ENCODE assay signal across 29 cellular contexts in the genomic region with DNA sequence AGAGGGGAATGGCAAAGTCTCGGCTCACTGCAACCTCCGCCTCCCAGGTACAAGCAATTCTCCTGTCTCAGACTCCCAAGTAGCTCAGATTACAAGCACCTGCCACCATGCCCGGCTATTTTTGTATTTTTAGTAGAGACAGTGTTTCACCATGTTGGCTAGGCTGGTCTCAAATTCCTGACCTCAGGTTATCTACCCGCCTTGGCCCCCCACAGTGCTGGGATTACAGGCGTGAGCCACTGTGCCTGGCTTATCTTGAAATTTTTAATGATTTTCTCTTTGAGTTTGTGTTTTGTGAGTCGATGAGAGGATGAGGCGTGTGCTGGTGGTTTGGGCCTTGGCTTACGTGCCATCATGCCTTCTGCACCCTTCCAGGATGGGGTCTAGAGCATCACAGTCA.
A peak's percentile ranks its signal among the peaks of the same experiment; 100 is the strongest.
DNase-seq lines count a peak whose midpoint lies in the region; ATAC-seq, FAIRE-seq and TF ChIP-seq lines count a peak whose summit lies in the region.
"Had no signal": no experiment of that assay in that cellular context is flagged by ENCODE, and none has a peak within 500 bp of the region (broad histone marks: within the 10 kb centered on the region; RNA-seq: fewer than 3 reads in every experiment).

No MANE protein-coding gene starts in this region.

- H3K9me3 ChIP-seq in pancreas (no peaks in the 10 kb centered on the region), Peyer's patch (no peaks in the 10 kb centered on the region)
- H3K9me3 ChIP-seq: ascending aorta, neutrophil, thoracic aorta had no signal

- TF ChIP-seq POLR2A in Peyer's patch (IDR thresholded peaks at IDR 0.05): no peak

- no peak overlapping the region for H3K27ac ChIP-seq in KMS-11
- peak overlapping the region; percentile 3 to 47 (median 22) for H3K27ac ChIP-seq in pancreas
- no peak overlapping the region for H3K27ac ChIP-seq in Peyer's patch
- H3K27ac ChIP-seq: ascending aorta, coronary artery, foreskin keratinocyte, neutrophil, PC-9, thoracic aorta, VCaP had no signal

- no peak overlapping the region for H3K9ac ChIP-seq in KMS-11

- peak; percentile 14 for DNase-seq in Calu3
- DNase-seq in immature natural killer cell: no peak
- peak in 1 of 6 donors; percentile 41 for DNase-seq in pancreas
- DNase-seq in NCI-H2196 (lab: John Stamatoyannopoulos, UW; ENCODE audit: unreplicated experiment): no peak
- no peak for DNase-seq in Peyer's patch
- DNase-seq: ACHN; activated CD4-positive, alpha-beta T cell treated with anti-CD3 and anti-CD28 coated beads, Interleukin-2, amount 50 U/mL, for 1 hour; DMS79; foreskin keratinocyte; GF-D8; KBM-7; NCI-H1436; NCI-H2107; NCI-H526; PC-9; SHP77 treated with DMSO at 0.1 percent for 48 hours; stimulated activated naive CD8-positive, alpha-beta T cell treated with anti-CD3 and anti-CD28 coated beads, Interleukin-15, Interleukin-2, amounts not matched to agents 100 U/mL and 50 U/mL, for 24 hours had no signal

- CTCF ChIA-PET in Calu3 (lab: Charles Lee): interaction anchor here (1.4 kb wide), 1 partner anchor 8 kb away, joined by 4 read pairs; no protein-coding TSS in a partner anchor

- H2AFZ ChIP-seq in KMS-11 (ENCODE audit: low read depth): no peak overlapping the region
- H2AFZ ChIP-seq: PC-9 had no signal

- peaks cover 8% of the 10 kb centered on the region for H3K4me1 Mint-ChIP-seq in Calu3 (ENCODE audit: low read depth, unreplicated experiment)
- H3K4me1 Mint-ChIP-seq in immature natural killer cell: peaks cover 21 to 22% of the 10 kb centered on the region in 2 donors

- intact Hi-C loops in Calu3 (cut with micrococcal nuclease; ENCODE audit: unreplicated experiment) (no loop called here), pancreas (cut with DNase I) (no loop called here)

- no peak overlapping the region for H3K27ac Mint-ChIP-seq in Calu3 (ENCODE audit: unreplicated experiment)
- peak overlapping the region in 5 of 6 donors; percentile 13 to 60 (median 36) for H3K27ac Mint-ChIP-seq in immature natural killer cell
- H3K27ac Mint-ChIP-seq: activated naive CD8-positive, alpha-beta T cell; activated T-helper 2 cell treated with anti-CD3 and anti-CD28 coated beads, Interferon-gamma antibody, Interleukin-2, Interleukin-4, amounts not matched to agents 10 μg/mL and 5 μg/mL and 100 μg/mL, durations not matched to agents 14 hours and 24 hours and 36 hours had no signal

- H3K4me3 ChIP-seq in KMS-11 (IDR thresholded peaks at IDR 0.05; ENCODE audit: insufficient read depth, low read depth, low read length): no peak overlapping the region
- H3K4me3 ChIP-seq in pancreas: no peak overlapping the region
- no peak overlapping the region for H3K4me3 ChIP-seq in Peyer's patch
- H3K4me3 ChIP-seq: ascending aorta, coronary artery, PC-9, thoracic aorta had no signal

- H3K36me3 ChIP-seq in KMS-11 (ENCODE audit: insufficient read depth) (no peaks in the 10 kb centered on the region), pancreas (no peaks in the 10 kb centered on the region), Peyer's patch (no peaks in the 10 kb centered on the region)
- H3K36me3 ChIP-seq: ascending aorta, neutrophil, thoracic aorta had no signal

- whole genome bisulfite sequencing in pancreas, 2 donors: 54 to 66% methylated on average over 8 of the region's 8 CpGs

- ATAC-seq in pancreas (peak in 3 of 4 donors; percentile 35 to 69 (median 50)), HG03354 (IDR thresholded peaks at IDR 0.05; ENCODE audit: poor library complexity, severe bottlenecking, unreplicated experiment) (no peak)
- ATAC-seq: esophagus mucosa; foreskin keratinocyte; stimulated activated naive CD8-positive, alpha-beta T cell treated with anti-CD3 and anti-CD28 coated beads, Interleukin-15, Interleukin-2, amounts not matched to agents 100 U/mL and 50 U/mL, for 24 hours had no signal

- H3K4me3 Mint-ChIP-seq in Calu3 (ENCODE audit: low read depth, unreplicated experiment) (no peak overlapping the region), immature natural killer cell (no peak overlapping the region)
- H3K4me3 Mint-ChIP-seq: activated naive CD8-positive, alpha-beta T cell had no signal

- no TSS peak for BruUV-seq in Calu3 (replicated peaks; lab: Mats Ljungman, UMichigan)

- H3K4me2 ChIP-seq in KMS-11: 0 out of 2 replicates have a peak overlapping the region, but pooled peaks have one; percentile 15
- H3K4me2 ChIP-seq: PC-9 had no signal

- TF ChIP-seq CTCF in Calu3 (IDR thresholded peaks at IDR 0.05; ENCODE audit: unreplicated experiment) (no peak), KMS-11 (conservative IDR thresholded peaks at IDR 0.05; ENCODE audit: low read depth, low read length) (no peak), pancreas (IDR thresholded peaks at IDR 0.05) (no peak), Peyer's patch (IDR thresholded peaks at IDR 0.05) (no peak)

- H3K36me3 Mint-ChIP-seq in Calu3 (ENCODE audit: insufficient read depth, unreplicated experiment): no peaks in the 10 kb centered on the region
- H3K36me3 Mint-ChIP-seq in immature natural killer cell: no peaks in the 10 kb centered on the region
- H3K36me3 Mint-ChIP-seq: activated naive CD8-positive, alpha-beta T cell had no signal

- no peaks in the 10 kb centered on the region for H3K27me3 ChIP-seq in KMS-11 (ENCODE audit: insufficient read depth, low read depth)
- H3K27me3 ChIP-seq in pancreas: no peaks in the 10 kb centered on the region
- H3K27me3 ChIP-seq in Peyer's patch: no peaks in the 10 kb centered on the region
- H3K27me3 ChIP-seq: ascending aorta, foreskin keratinocyte, neutrophil had no signal

- no peaks in the 10 kb centered on the region for H3K9me3 Mint-ChIP-seq in Calu3 (ENCODE audit: low read depth, unreplicated experiment)
- H3K9me3 Mint-ChIP-seq in immature natural killer cell: no peaks in the 10 kb centered on the region
- H3K9me3 Mint-ChIP-seq: activated T-helper 2 cell treated with anti-CD3 and anti-CD28 coated beads, Interferon-gamma antibody, Interleukin-2, Interleukin-4, amounts not matched to agents 10 μg/mL and 5 μg/mL and 100 μg/mL, durations not matched to agents 14 hours and 24 hours and 36 hours had no signal

- no peaks in the 10 kb centered on the region for H3K79me2 ChIP-seq in KMS-11 (ENCODE audit: insufficient read depth, low read depth)

- no peak for FAIRE-seq in pancreas (lab: Jason Lieb, UNC)
- FAIRE-seq: GM19239, HTR-8/SVneo had no signal

- no peaks in the 10 kb centered on the region for H4K20me1 ChIP-seq in KMS-11 (ENCODE audit: insufficient read depth)

- H3K27me3 Mint-ChIP-seq in Calu3 (ENCODE audit: unreplicated experiment) (no peaks in the 10 kb centered on the region), immature natural killer cell (ENCODE audit: low read depth in 3 of 3) (peaks cover 0 to 2% (median 0%) of the 10 kb centered on the region in 3 donors)
- H3K27me3 Mint-ChIP-seq: activated naive CD8-positive, alpha-beta T cell had no signal

- H3K4me1 ChIP-seq in KMS-11 (ENCODE audit: low read depth, poor library complexity, severe bottlenecking) (peaks cover 64% of the 10 kb centered on the region), pancreas (peaks cover 0 to 9% (median 5%) of the 10 kb centered on the region in 3 donors), Peyer's patch (peaks cover 0 to 14% (median 0%) of the 10 kb centered on the region in 4 donors)
- H3K4me1 ChIP-seq: foreskin keratinocyte had no signal

Comparison
In these comparisons a context has a peak if more than half of its experiments do, and no peak if none do; other contexts are left out.
1. H3K27ac ChIP-seq: peak in pancreas (4 of 4); none in KMS-11 (single experiment) and Peyer's patch (0 of 4).